ENCODE assay signal across 16 cellular contexts in genomic region chr14:101105045-101105444, GRCh38.
"Had no signal": no experiment of that assay in that cellular context is flagged by ENCODE, and none has a peak within 500 bp of the region (broad histone marks: within the 10 kb centered on the region; RNA-seq: fewer than 3 reads in every experiment).

No MANE protein-coding gene starts in this region.

- DNase-seq: heart left ventricle; hypothalamus; natural killer cell; nucleus accumbens; ovary; right cardiac atrium; stimulated activated CD4-positive, alpha-beta T cell treated with anti-CD3 and anti-CD28 coated beads, Interleukin-4, amount 100 ng/mL, for 1 hour; stimulated activated naive CD8-positive, alpha-beta T cell treated with anti-CD3 and anti-CD28 coated beads, Interleukin-15, Interleukin-2, amounts not matched to agents 100 U/mL and 50 U/mL, for 24 hours had no signal

- H3K27me3 ChIP-seq: heart left ventricle, neural progenitor cell, ovary, upper lobe of left lung had no signal

- ATAC-seq: heart left ventricle; natural killer cell; right cardiac atrium; stimulated activated effector memory CD8-positive, alpha-beta T cell treated with anti-CD3 and anti-CD28 coated beads, Interleukin-12 subunit alpha, Interleukin-12 subunit beta, amount 100 ng/mL, for 72 hours; stimulated activated naive CD8-positive, alpha-beta T cell treated with anti-CD3 and anti-CD28 coated beads, Interleukin-15, Interleukin-2, amounts not matched to agents 100 U/mL and 50 U/mL, for 24 hours had no signal

- H3K36me3 ChIP-seq: heart left ventricle, neural progenitor cell, ovary, suprapubic skin, tibial artery, upper lobe of left lung had no signal

- H3K9ac ChIP-seq: neural progenitor cell had no signal

- H3K27ac ChIP-seq: heart left ventricle, neural progenitor cell, ovary, suprapubic skin, tibial artery, upper lobe of left lung had no signal

- H3K4me3 ChIP-seq: heart left ventricle, neural progenitor cell, ovary, smooth muscle cell, suprapubic skin, tibial artery, upper lobe of left lung had no signal

- H3K9me3 ChIP-seq: ovary, suprapubic skin, tibial artery had no signal

- H3K4me1 ChIP-seq: heart left ventricle, neural progenitor cell, suprapubic skin, tibial artery, upper lobe of left lung had no signal

- FAIRE-seq: frontal cortex, islet of Langerhans had no signal
